Comparison of ENCODE assay signal across 1 cellular context in the genomic region with DNA sequence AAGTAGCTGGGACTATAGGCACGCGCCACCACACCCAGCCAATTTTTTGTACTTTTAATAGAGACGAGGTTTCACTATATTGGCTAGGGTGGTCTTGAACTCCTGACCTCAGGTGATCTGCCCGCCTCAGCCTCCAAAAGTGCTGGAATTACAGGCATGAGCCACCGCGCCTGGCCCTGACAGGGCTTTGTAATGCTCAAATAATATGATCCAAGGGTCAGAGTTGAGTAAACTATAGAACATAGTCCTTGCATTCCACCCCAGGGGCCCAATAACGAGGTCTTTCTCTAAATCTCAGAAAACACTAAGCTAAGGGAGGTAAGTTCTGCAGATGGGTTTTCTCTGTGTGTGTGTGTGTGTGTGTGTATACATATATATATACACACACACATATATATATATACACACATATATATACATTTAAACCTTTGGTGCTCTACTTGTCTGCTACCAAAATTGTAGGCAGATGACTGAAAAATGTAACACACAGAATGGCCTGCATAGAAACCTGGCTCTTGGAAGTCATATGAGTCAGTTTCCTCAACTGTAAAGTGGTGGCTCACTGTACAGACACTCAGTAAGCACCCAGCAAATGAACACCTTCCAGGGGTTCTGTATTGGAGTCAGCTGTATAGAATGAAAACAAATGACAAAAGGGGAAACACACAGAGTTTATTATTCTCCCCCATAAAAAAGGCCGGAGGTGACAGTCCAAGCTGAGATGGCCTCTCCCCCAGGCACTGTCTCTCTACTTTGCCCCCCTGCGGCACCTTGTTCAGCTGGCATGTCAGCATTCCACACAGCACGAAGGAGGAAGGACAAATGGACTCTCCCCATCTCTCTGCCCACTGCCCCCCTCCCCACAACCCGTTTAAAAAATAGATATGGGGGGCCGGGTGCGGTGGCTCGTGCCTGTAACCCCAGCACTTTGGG.
TF ChIP-seq lines count a peak whose summit lies in the region.

No MANE protein-coding gene starts in this region.

TF ChIP-seq in HepG2, 621 proteins besides CTCF, POLR2A, EP300 and RAD21 (continued from another document and continues in another):
- TF ChIP-seq ZNF558 (CRISPR knock-in tag; IDR thresholded peaks at IDR 0.05; ENCODE audit: borderline replicate concordance) = peak; percentile 45; the same call in 1 of the 2 replicates
- no peak for TF ChIP-seq YY1 (IDR thresholded peaks at IDR 0.05; ENCODE audit: insufficient read depth, insufficient replicate concordance, low read depth, low read length)
- no peak for TF ChIP-seq SP140L (CRISPR knock-in tag; IDR thresholded peaks at IDR 0.05; ENCODE audit: borderline replicate concordance)
- TF ChIP-seq, protein P1, sequence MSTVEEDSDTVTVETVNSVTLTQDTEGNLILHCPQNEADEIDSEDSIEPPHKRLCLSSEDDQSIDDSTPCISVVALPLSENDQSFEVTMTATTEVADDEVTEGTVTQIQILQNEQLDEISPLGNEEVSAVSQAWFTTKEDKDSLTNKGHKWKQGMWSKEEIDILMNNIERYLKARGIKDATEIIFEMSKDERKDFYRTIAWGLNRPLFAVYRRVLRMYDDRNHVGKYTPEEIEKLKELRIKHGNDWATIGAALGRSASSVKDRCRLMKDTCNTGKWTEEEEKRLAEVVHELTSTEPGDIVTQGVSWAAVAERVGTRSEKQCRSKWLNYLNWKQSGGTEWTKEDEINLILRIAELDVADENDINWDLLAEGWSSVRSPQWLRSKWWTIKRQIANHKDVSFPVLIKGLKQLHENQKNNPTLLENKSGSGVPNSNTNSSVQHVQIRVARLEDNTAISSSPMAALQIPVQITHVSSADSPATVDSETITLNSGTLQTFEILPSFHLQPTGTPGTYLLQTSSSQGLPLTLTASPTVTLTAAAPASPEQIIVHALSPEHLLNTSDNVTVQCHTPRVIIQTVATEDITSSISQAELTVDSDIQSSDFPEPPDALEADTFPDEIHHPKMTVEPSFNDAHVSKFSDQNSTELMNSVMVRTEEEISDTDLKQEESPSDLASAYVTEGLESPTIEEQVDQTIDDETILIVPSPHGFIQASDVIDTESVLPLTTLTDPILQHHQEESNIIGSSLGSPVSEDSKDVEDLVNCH (CRISPR knock-in tag; IDR thresholded peaks at IDR 0.05) = no peak
- TF ChIP-seq, protein P2, sequence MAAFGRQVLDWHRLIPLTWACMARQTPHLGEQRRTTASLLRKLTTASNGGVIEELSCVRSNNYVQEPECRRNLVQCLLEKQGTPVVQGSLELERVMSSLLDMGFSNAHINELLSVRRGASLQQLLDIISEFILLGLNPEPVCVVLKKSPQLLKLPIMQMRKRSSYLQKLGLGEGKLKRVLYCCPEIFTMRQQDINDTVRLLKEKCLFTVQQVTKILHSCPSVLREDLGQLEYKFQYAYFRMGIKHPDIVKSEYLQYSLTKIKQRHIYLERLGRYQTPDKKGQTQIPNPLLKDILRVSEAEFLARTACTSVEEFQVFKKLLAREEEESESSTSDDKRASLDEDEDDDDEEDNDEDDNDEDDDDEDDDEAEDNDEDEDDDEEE (CRISPR knock-in tag; IDR thresholded peaks at IDR 0.05) = no peak
- no peak for TF ChIP-seq ZNF83 (CRISPR knock-in tag; IDR thresholded peaks at IDR 0.05; ENCODE audit: borderline replicate concordance)
- no peak for TF ChIP-seq ZNF33A (CRISPR knock-in tag; IDR thresholded peaks at IDR 0.05; ENCODE audit: borderline replicate concordance)
- TF ChIP-seq, protein P3, sequence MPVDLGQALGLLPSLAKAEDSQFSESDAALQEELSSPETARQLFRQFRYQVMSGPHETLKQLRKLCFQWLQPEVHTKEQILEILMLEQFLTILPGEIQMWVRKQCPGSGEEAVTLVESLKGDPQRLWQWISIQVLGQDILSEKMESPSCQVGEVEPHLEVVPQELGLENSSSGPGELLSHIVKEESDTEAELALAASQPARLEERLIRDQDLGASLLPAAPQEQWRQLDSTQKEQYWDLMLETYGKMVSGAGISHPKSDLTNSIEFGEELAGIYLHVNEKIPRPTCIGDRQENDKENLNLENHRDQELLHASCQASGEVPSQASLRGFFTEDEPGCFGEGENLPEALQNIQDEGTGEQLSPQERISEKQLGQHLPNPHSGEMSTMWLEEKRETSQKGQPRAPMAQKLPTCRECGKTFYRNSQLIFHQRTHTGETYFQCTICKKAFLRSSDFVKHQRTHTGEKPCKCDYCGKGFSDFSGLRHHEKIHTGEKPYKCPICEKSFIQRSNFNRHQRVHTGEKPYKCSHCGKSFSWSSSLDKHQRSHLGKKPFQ (CRISPR knock-in tag; IDR thresholded peaks at IDR 0.05; ENCODE audit: insufficient replicate concordance) = no peak
- TF ChIP-seq, protein P4, sequence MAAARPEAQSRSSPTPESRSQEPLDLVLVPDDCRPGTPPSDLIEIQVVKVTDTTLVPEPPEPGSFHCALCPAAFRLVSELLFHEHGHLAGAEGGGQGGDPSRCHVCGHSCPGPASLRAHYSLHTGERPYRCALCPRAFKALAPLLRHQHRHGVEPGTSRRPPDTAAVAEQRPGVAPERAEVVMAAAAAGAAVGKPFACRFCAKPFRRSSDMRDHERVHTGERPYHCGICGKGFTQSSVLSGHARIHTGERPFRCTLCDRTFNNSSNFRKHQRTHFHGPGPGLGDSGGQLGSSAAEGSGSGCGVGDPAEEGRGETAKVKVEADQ (CRISPR knock-in tag; IDR thresholded peaks at IDR 0.05; ENCODE audit: borderline replicate concordance) = no peak
- TF ChIP-seq, protein P5, sequence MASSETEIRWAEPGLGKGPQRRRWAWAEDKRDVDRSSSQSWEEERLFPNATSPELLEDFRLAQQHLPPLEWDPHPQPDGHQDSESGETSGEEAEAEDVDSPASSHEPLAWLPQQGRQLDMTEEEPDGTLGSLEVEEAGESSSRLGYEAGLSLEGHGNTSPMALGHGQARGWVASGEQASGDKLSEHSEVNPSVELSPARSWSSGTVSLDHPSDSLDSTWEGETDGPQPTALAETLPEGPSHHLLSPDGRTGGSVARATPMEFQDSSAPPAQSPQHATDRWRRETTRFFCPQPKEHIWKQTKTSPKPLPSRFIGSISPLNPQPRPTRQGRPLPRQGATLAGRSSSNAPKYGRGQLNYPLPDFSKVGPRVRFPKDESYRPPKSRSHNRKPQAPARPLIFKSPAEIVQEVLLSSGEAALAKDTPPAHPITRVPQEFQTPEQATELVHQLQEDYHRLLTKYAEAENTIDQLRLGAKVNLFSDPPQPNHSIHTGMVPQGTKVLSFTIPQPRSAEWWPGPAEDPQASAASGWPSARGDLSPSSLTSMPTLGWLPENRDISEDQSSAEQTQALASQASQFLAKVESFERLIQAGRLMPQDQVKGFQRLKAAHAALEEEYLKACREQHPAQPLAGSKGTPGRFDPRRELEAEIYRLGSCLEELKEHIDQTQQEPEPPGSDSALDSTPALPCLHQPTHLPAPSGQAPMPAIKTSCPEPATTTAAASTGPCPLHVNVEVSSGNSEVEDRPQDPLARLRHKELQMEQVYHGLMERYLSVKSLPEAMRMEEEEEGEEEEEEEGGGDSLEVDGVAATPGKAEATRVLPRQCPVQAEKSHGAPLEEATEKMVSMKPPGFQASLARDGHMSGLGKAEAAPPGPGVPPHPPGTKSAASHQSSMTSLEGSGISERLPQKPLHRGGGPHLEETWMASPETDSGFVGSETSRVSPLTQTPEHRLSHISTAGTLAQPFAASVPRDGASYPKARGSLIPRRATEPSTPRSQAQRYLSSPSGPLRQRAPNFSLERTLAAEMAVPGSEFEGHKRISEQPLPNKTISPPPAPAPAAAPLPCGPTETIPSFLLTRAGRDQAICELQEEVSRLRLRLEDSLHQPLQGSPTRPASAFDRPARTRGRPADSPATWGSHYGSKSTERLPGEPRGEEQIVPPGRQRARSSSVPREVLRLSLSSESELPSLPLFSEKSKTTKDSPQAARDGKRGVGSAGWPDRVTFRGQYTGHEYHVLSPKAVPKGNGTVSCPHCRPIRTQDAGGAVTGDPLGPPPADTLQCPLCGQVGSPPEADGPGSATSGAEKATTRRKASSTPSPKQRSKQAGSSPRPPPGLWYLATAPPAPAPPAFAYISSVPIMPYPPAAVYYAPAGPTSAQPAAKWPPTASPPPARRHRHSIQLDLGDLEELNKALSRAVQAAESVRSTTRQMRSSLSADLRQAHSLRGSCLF (CRISPR knock-in tag; IDR thresholded peaks at IDR 0.05; ENCODE audit: borderline replicate concordance) = no peak
- no peak for TF ChIP-seq HOXD1 (CRISPR knock-in tag; IDR thresholded peaks at IDR 0.05)
- no peak for TF ChIP-seq ZBTB21 (CRISPR knock-in tag; IDR thresholded peaks at IDR 0.05)
- TF ChIP-seq ZNF383 (CRISPR knock-in tag; IDR thresholded peaks at IDR 0.05; ENCODE audit: borderline replicate concordance) = no peak
- TF ChIP-seq SPEN (CRISPR knock-in tag; IDR thresholded peaks at IDR 0.05; ENCODE audit: low read depth) = peak; percentile 43; the same call in 1 of the 2 replicates
- TF ChIP-seq SMARCE1 (IDR thresholded peaks at IDR 0.05; ENCODE audit: borderline replicate concordance) = no peak
- no peak for TF ChIP-seq ZC3H4 (CRISPR knock-in tag; IDR thresholded peaks at IDR 0.05; ENCODE audit: borderline replicate concordance)
- no peak for TF ChIP-seq ZNF790 (CRISPR knock-in tag; IDR thresholded peaks at IDR 0.05; ENCODE audit: borderline replicate concordance)
- TF ChIP-seq ZNF331 (CRISPR knock-in tag; IDR thresholded peaks at IDR 0.05) = peak; percentile 55; the same call in 1 of the 2 replicates
- no peak for TF ChIP-seq ZNF879 (CRISPR knock-in tag; IDR thresholded peaks at IDR 0.05)
- TF ChIP-seq, protein P6, sequence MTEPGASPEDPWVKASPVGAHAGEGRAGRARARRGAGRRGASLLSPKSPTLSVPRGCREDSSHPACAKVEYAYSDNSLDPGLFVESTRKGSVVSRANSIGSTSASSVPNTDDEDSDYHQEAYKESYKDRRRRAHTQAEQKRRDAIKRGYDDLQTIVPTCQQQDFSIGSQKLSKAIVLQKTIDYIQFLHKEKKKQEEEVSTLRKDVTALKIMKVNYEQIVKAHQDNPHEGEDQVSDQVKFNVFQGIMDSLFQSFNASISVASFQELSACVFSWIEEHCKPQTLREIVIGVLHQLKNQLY (CRISPR knock-in tag; IDR thresholded peaks at IDR 0.05) = peak; percentile 74; the same call in 1 of the 2 replicates
- TF ChIP-seq, protein P7, sequence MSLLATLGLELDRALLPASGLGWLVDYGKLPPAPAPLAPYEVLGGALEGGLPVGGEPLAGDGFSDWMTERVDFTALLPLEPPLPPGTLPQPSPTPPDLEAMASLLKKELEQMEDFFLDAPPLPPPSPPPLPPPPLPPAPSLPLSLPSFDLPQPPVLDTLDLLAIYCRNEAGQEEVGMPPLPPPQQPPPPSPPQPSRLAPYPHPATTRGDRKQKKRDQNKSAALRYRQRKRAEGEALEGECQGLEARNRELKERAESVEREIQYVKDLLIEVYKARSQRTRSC (CRISPR knock-in tag; IDR thresholded peaks at IDR 0.05; ENCODE audit: low read depth) = no peak
- no peak for TF ChIP-seq PCBP2 (optimal IDR thresholded peaks at IDR 0.05; ENCODE audit: low read depth, low read length, poor library complexity, severe bottlenecking)
- TF ChIP-seq CBX5 (CRISPR knock-in tag; IDR thresholded peaks at IDR 0.05; ENCODE audit: borderline replicate concordance) = no peak
- no peak for TF ChIP-seq ZNF30 (CRISPR knock-in tag; IDR thresholded peaks at IDR 0.05)
- no peak for TF ChIP-seq ZNF747 (CRISPR knock-in tag; IDR thresholded peaks at IDR 0.05; ENCODE audit: borderline replicate concordance)
- no peak for TF ChIP-seq ZNF431 (CRISPR knock-in tag; IDR thresholded peaks at IDR 0.05; ENCODE audit: borderline replicate concordance, low read depth)
- TF ChIP-seq SMAD1 (CRISPR knock-in tag; IDR thresholded peaks at IDR 0.05; ENCODE audit: borderline replicate concordance, low read depth) = no peak
- TF ChIP-seq TEAD2 (CRISPR knock-in tag; IDR thresholded peaks at IDR 0.05) = no peak
- no peak for TF ChIP-seq CHD4 (IDR thresholded peaks at IDR 0.05; ENCODE audit: borderline replicate concordance, low read length)
- TF ChIP-seq, protein P8, sequence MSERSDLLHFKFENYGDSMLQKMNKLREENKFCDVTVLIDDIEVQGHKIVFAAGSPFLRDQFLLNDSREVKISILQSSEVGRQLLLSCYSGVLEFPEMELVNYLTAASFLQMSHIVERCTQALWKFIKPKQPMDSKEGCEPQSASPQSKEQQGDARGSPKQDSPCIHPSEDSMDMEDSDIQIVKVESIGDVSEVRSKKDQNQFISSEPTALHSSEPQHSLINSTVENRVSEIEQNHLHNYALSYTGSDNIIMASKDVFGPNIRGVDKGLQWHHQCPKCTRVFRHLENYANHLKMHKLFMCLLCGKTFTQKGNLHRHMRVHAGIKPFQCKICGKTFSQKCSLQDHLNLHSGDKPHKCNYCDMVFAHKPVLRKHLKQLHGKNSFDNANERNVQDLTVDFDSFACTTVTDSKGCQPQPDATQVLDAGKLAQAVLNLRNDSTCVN (CRISPR knock-in tag; IDR thresholded peaks at IDR 0.05; ENCODE audit: borderline replicate concordance) = no peak
- no peak for TF ChIP-seq ZNF563 (CRISPR knock-in tag; IDR thresholded peaks at IDR 0.05)
- TF ChIP-seq, protein P9, sequence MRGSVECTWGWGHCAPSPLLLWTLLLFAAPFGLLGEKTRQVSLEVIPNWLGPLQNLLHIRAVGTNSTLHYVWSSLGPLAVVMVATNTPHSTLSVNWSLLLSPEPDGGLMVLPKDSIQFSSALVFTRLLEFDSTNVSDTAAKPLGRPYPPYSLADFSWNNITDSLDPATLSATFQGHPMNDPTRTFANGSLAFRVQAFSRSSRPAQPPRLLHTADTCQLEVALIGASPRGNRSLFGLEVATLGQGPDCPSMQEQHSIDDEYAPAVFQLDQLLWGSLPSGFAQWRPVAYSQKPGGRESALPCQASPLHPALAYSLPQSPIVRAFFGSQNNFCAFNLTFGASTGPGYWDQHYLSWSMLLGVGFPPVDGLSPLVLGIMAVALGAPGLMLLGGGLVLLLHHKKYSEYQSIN (CRISPR knock-in tag; IDR thresholded peaks at IDR 0.05; ENCODE audit: borderline replicate concordance) = no peak
- peak; percentile 91 for TF ChIP-seq RARA (CRISPR knock-in tag; IDR thresholded peaks at IDR 0.05)
- TF ChIP-seq MED1 (CRISPR knock-in tag; IDR thresholded peaks at IDR 0.05) = peak; percentile 75
- no peak for TF ChIP-seq KMT2B (CRISPR knock-in tag; IDR thresholded peaks at IDR 0.05)
- peak; percentile 57; the same call in 1 of the 2 replicates for TF ChIP-seq ZNF264 (CRISPR knock-in tag; IDR thresholded peaks at IDR 0.05)
- TF ChIP-seq TBL1XR1 (IDR thresholded peaks at IDR 0.05; ENCODE audit: borderline replicate concordance, low read length, partially characterized antibody) = no peak
- TF ChIP-seq, protein P10, sequence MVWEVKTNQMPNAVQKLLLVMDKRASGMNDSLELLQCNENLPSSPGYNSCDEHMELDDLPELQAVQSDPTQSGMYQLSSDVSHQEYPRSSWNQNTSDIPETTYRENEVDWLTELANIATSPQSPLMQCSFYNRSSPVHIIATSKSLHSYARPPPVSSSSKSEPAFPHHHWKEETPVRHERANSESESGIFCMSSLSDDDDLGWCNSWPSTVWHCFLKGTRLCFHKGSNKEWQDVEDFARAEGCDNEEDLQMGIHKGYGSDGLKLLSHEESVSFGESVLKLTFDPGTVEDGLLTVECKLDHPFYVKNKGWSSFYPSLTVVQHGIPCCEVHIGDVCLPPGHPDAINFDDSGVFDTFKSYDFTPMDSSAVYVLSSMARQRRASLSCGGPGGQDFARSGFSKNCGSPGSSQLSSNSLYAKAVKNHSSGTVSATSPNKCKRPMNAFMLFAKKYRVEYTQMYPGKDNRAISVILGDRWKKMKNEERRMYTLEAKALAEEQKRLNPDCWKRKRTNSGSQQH (CRISPR knock-in tag; IDR thresholded peaks at IDR 0.05; ENCODE audit: low read depth) = no peak
